ENCODE assay signal across 2 cellular contexts in the genomic region with DNA sequence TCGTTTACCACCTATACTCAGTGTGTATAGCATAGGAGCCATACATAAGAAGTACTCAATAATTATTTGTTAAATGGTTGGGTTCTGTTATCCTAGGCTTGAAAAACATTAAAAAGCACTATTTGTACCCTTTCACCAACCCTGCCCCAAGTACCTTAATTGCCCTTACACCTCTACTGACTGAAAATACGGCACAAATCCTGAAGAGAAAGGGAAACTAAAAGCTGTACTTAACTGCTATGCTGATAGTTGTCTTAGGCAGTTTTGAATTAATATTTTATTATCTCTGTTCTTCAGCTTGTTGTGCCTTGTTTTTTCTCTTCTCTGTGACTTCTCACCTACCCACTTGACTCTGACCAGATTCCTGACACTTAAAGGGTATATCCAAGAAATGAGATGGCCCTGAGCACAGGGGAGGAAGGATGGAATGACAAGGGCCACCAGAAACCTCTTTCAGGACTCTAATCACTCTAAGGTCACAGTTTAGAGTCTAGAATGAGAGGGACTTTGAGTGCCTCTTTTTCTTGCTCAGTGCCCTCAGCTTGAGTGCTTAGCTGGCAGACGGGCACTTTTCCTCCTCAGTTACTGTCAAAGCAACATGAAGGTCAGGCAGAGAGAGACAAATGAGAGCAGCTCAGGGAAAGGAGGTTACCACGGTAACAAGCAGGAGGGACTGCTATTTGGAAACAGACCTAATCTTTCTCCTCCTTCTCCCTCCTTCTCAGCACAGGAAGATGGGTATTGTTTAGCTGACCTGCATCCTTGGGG.
TF ChIP-seq lines count a peak whose summit lies in the region.

No MANE protein-coding gene starts in this region.

TF ChIP-seq in SK-N-SH treated with all-trans-retinoic acid at 6 μM for 48 hours, 23 proteins besides CTCF, POLR2A, EP300 and RAD21:
- peak; percentile 36; the same call in 1 of the 2 replicates for TF ChIP-seq ISL1 (CRISPR knock-in tag; IDR thresholded peaks at IDR 0.05)
- no peak for TF ChIP-seq TOX (CRISPR knock-in tag; IDR thresholded peaks at IDR 0.05; ENCODE audit: borderline replicate concordance)
- TF ChIP-seq ZNF8 (CRISPR knock-in tag; IDR thresholded peaks at IDR 0.05), result no peak
- TF ChIP-seq, protein P1, sequence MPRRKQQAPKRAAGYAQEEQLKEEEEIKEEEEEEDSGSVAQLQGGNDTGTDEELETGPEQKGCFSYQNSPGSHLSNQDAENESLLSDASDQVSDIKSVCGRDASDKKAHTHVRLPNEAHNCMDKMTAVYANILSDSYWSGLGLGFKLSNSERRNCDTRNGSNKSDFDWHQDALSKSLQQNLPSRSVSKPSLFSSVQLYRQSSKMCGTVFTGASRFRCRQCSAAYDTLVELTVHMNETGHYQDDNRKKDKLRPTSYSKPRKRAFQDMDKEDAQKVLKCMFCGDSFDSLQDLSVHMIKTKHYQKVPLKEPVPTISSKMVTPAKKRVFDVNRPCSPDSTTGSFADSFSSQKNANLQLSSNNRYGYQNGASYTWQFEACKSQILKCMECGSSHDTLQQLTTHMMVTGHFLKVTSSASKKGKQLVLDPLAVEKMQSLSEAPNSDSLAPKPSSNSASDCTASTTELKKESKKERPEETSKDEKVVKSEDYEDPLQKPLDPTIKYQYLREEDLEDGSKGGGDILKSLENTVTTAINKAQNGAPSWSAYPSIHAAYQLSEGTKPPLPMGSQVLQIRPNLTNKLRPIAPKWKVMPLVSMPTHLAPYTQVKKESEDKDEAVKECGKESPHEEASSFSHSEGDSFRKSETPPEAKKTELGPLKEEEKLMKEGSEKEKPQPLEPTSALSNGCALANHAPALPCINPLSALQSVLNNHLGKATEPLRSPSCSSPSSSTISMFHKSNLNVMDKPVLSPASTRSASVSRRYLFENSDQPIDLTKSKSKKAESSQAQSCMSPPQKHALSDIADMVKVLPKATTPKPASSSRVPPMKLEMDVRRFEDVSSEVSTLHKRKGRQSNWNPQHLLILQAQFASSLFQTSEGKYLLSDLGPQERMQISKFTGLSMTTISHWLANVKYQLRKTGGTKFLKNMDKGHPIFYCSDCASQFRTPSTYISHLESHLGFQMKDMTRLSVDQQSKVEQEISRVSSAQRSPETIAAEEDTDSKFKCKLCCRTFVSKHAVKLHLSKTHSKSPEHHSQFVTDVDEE (CRISPR knock-in tag; IDR thresholded peaks at IDR 0.05), result no peak
- TF ChIP-seq ZC3H10 (CRISPR knock-in tag; IDR thresholded peaks at IDR 0.05), result no peak
- TF ChIP-seq OSR1 (CRISPR knock-in tag; IDR thresholded peaks at IDR 0.05), result no peak
- TF ChIP-seq CSDC2 (CRISPR knock-in tag; IDR thresholded peaks at IDR 0.05), result no peak
- TF ChIP-seq ESRRG (CRISPR knock-in tag; IDR thresholded peaks at IDR 0.05), result no peak

TF ChIP-seq in endothelial cell of umbilical vein, 7 proteins besides CTCF, POLR2A, EP300 and RAD21:
- TF ChIP-seq MYC (IDR thresholded peaks at IDR 0.05; ENCODE audit: low read depth, low read length) (no peak), MAX (IDR thresholded peaks at IDR 0.05; ENCODE audit: insufficient read depth, insufficient read length) (no peak), JUN (IDR thresholded peaks at IDR 0.05; ENCODE audit: borderline replicate concordance, insufficient read depth, insufficient read length, low read depth) (no peak), GATA2 (IDR thresholded peaks at IDR 0.05; ENCODE audit: insufficient read depth, insufficient read length, low read depth, low read length) (no peak), FOS (IDR thresholded peaks at IDR 0.05; ENCODE audit: borderline replicate concordance, insufficient read depth, low read length) (no peak), POLR2AphosphoS5 (IDR thresholded peaks at IDR 0.05; ENCODE audit: insufficient read depth, low read depth, low read length) (no peak), EZH2 (IDR thresholded peaks at IDR 0.05; ENCODE audit: borderline replicate concordance, low read depth, low read length, severe bottlenecking) (no peak)
